In the genomic region with DNA sequence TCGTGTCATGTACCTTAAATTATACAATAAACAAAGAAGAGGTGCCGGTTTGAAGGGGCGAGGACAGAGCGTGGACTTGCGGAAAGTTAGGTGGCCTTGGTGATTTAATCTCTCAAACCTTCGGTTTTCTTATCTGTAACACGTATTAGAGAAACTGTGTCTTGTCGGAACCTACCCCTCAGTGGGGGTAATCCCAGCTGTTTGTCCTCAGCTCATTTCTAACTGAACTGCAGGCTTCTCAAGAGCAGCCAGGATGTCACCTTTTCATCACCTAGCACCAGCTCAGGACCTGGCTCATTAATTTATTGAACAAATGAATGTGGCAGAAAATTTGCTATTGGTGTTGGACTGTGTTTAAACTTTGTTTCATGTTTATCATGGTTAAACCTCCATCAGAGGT, we compare ENCODE assay signal across 22 cellular contexts.
"Had no signal": no experiment of that assay in that cellular context is flagged by ENCODE, and none has a peak within 500 bp of the region (broad histone marks: within the 10 kb centered on the region; RNA-seq: fewer than 3 reads in every experiment).

No MANE protein-coding gene starts in this region.

- ATAC-seq: left lung; naive thymus-derived CD8-positive, alpha-beta T cell; stimulated activated naive B cell treated with anti-CD40 and anti-IgM and Interleukin-4, amounts not matched to agents 10 μg/mL and 1 μg/mL and 100 μg/mL, for 72 hours had no signal

- H3K27ac Mint-ChIP-seq: dendritic cell treated with granulocyte-macrophage colony-stimulating factor and Interleukin-4, amounts not matched to agents 40 ng/mL and 50 ng/mL, for 4 days; immature natural killer cell; naive thymus-derived CD8-positive, alpha-beta T cell; stimulated activated naive B cell treated with anti-CD40 and anti-IgM and Interleukin-4, amounts not matched to agents 10 μg/mL and 1 μg/mL and 100 μg/mL, for 72 hours; stimulated activated naive CD8-positive, alpha-beta T cell treated with anti-CD3 and anti-CD28 coated beads, Interleukin-15, Interleukin-2, amounts not matched to agents 100 ng/mL and 50 ng/mL, for 24 hours had no signal

- H3K4me3 ChIP-seq: colonic mucosa, esophagus squamous epithelium, left lung, ovary, right lobe of liver, thoracic aorta, tibial nerve had no signal

- H3K36me3 Mint-ChIP-seq: immature natural killer cell; naive thymus-derived CD8-positive, alpha-beta T cell; stimulated activated naive B cell treated with anti-CD40 and anti-IgM and Interleukin-4, amounts not matched to agents 10 μg/mL and 1 μg/mL and 100 μg/mL, for 72 hours had no signal

- H3K4me1 Mint-ChIP-seq: central memory CD8-positive, alpha-beta T cell; immature natural killer cell; stimulated activated naive B cell treated with anti-CD40 and anti-IgM and Interleukin-4, amounts not matched to agents 10 μg/mL and 1 μg/mL and 100 μg/mL, for 72 hours had no signal

- H3K27me3 Mint-ChIP-seq: central memory CD8-positive, alpha-beta T cell; dendritic cell treated with granulocyte-macrophage colony-stimulating factor and Interleukin-4, amounts not matched to agents 40 ng/mL and 50 ng/mL, for 4 days; naive thymus-derived CD8-positive, alpha-beta T cell; stimulated activated naive B cell treated with anti-CD40 and anti-IgM and Interleukin-4, amounts not matched to agents 10 μg/mL and 1 μg/mL and 100 μg/mL, for 72 hours had no signal

- H3K4me1 ChIP-seq: colonic mucosa had no signal

- H3K27me3 ChIP-seq: colonic mucosa, esophagus squamous epithelium, left lung, ovary, right lobe of liver, tibial nerve had no signal

- H3K9me3 Mint-ChIP-seq: central memory CD8-positive, alpha-beta T cell; dendritic cell treated with granulocyte-macrophage colony-stimulating factor and Interleukin-4, amounts not matched to agents 40 ng/mL and 50 ng/mL, for 4 days; immature natural killer cell; naive thymus-derived CD8-positive, alpha-beta T cell; stimulated activated naive B cell treated with anti-CD40 and anti-IgM and Interleukin-4, amounts not matched to agents 10 μg/mL and 1 μg/mL and 100 μg/mL, for 72 hours; stimulated activated naive CD8-positive, alpha-beta T cell treated with anti-CD3 and anti-CD28 coated beads, Interleukin-15, Interleukin-2, amounts not matched to agents 100 ng/mL and 50 ng/mL, for 24 hours had no signal

- H3K36me3 ChIP-seq: colonic mucosa, esophagus squamous epithelium, left lung, ovary, right lobe of liver, thoracic aorta, tibial nerve had no signal

- FAIRE-seq: endothelial cell of umbilical vein, kidney, small intestine had no signal

- H3K27ac ChIP-seq: colonic mucosa, esophagus squamous epithelium, left lung, ovary, right lobe of liver, thoracic aorta had no signal

- H3K9me3 ChIP-seq: colonic mucosa, esophagus squamous epithelium, left lung, ovary, right lobe of liver, thoracic aorta, tibial nerve had no signal

- H3K4me3 Mint-ChIP-seq: central memory CD8-positive, alpha-beta T cell; dendritic cell treated with granulocyte-macrophage colony-stimulating factor and Interleukin-4, amounts not matched to agents 40 ng/mL and 50 ng/mL, for 4 days; immature natural killer cell; naive thymus-derived CD8-positive, alpha-beta T cell; stimulated activated naive B cell treated with anti-CD40 and anti-IgM and Interleukin-4, amounts not matched to agents 10 μg/mL and 1 μg/mL and 100 μg/mL, for 72 hours; stimulated activated naive CD8-positive, alpha-beta T cell treated with anti-CD3 and anti-CD28 coated beads, Interleukin-15, Interleukin-2, amounts not matched to agents 100 ng/mL and 50 ng/mL, for 24 hours had no signal

- DNase-seq: colonic mucosa; effector CD8-positive, alpha-beta T cell; erythroblast; esophagus squamous epithelium; foreskin melanocyte; immature natural killer cell; kidney; left lung; naive thymus-derived CD8-positive, alpha-beta T cell; occipital lobe; ovary; right lobe of liver; small intestine; stimulated activated CD4-positive, alpha-beta T cell treated with anti-CD3 and anti-CD28 coated beads, Interleukin-15, amount 100 ng/mL, for 24 hours; stimulated activated CD4-positive, alpha-beta T cell treated with anti-CD3 and anti-CD28 coated beads, Interleukin-2, amount 100 ng/mL, for 48 hours; stimulated activated naive B cell treated with anti-CD40 and anti-IgM and Interleukin-4, amounts not matched to agents 10 μg/mL and 1 μg/mL and 100 μg/mL, for 72 hours had no signal
